22 cellular contexts compared by ENCODE assay signal in the genomic region with DNA sequence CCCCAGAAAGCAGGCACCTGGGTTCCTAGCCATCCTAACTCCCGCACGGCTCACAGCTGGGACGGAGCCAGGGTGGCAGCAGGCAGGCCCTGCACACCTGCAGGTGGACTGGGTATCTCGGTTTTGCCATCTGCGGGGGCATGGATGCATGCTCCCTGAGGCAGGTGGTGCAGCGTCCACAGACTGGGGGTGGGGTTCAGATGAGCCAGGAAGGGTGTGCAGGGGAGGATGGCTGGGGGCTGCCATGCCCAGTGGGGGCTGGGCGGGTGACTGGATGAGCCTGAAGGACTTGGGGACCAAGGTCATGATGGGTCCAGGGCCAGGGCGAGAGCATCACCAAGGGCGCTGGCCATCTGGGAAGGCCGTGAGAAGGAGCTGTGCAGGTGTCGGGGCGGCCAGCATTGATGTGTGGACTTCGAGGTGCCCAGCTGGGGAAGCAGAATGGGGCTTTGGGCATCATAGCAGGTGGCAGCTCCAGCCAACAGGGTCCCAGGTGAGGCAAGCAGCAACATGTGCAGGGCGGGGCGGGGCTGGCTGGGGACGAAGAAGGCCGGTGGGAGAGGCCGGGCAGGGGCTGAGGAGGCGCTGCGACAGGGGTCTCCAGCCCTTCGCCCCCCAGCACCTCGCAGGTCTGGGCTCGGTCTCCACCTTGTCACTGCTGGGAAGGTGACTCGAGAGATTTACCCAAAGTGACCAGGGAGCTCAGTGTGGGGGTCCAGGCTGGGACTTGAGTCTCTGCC. TPM values are rescaled to one million over a fixed set of nuclear protein-coding genes. Genes with fewer than 3 reads are reported as not detected.
DNase-seq lines count a peak whose midpoint lies in the region; ATAC-seq and TF ChIP-seq lines count a peak whose summit lies in the region.
"Had no signal": no experiment of that assay in that cellular context is flagged by ENCODE, and none has a peak within 500 bp of the region (broad histone marks: within the 10 kb centered on the region; RNA-seq: fewer than 3 reads in every experiment).

No MANE protein-coding gene starts in this region.

- H3K4me3 ChIP-seq in osteoblast (ENCODE audit: insufficient read depth, low read length) = no peak overlapping the region

- no peak overlapping the region for H2BK120ac ChIP-seq in H9 (ENCODE audit: low read depth, low read length, poor library complexity, severe bottlenecking)

- H3K4me3 Mint-ChIP-seq in H9 = no peak overlapping the region
- H3K4me3 Mint-ChIP-seq: CD14-positive monocyte; CD8-positive, alpha-beta memory T cell had no signal

- H3K4ac ChIP-seq in H9 (ENCODE audit: low read depth, low read length) = no peak overlapping the region

- no peaks in the 10 kb centered on the region for H3K27me3 ChIP-seq in H9 (ENCODE audit: insufficient read depth, low read length)
- no peaks in the 10 kb centered on the region for H3K27me3 ChIP-seq in osteoblast (ENCODE audit: insufficient read depth, low read length)

- H3K27ac ChIP-seq in H9 (ENCODE audit: insufficient read length, low read depth, low read length) = no peak overlapping the region
- H3K27ac ChIP-seq in osteoblast (ENCODE audit: low read depth, low read length) = no peak overlapping the region

- no peak overlapping the region for H2BK12ac ChIP-seq in H9 (ENCODE audit: insufficient read length, low read depth, low read length)

- no peak overlapping the region for H2BK20ac ChIP-seq in H9 (ENCODE audit: low read depth, low read length, poor library complexity, severe bottlenecking)

- peaks cover 6% of the 10 kb centered on the region for H3K27me3 Mint-ChIP-seq in H9 (ENCODE audit: low read depth)

- no peak overlapping the region for H4K5ac ChIP-seq in H9 (ENCODE audit: insufficient read length, low read depth, low read length)

- H3K18ac ChIP-seq in H9 (ENCODE audit: insufficient read length, low read depth, low read length) = no peak overlapping the region

- H3K9me3 ChIP-seq in H9 (ENCODE audit: control insufficient read depth, low read depth, low read length) (no peaks in the 10 kb centered on the region), osteoblast (ENCODE audit: low read depth, low read length) (no peaks in the 10 kb centered on the region)

- H3K4me2 ChIP-seq in H9 (ENCODE audit: insufficient read depth, insufficient read length, low read length) (no peak overlapping the region), osteoblast (ENCODE audit: insufficient read depth, low read length) (no peak overlapping the region)

- H3K79me2 ChIP-seq in H9 (ENCODE audit: insufficient read depth, low read length) (no peaks in the 10 kb centered on the region), osteoblast (ENCODE audit: insufficient read depth, low read length) (no peaks in the 10 kb centered on the region)

- H3K27ac Mint-ChIP-seq in H9 = no peak overlapping the region
- H3K27ac Mint-ChIP-seq: CD14-positive monocyte; CD8-positive, alpha-beta memory T cell had no signal

- H2AFZ ChIP-seq in H9 (ENCODE audit: low read length) (no peak overlapping the region), osteoblast (ENCODE audit: low read length) (no peak overlapping the region)

- intact Hi-C loops in left ventricle myocardium superior (cut with micrococcal nuclease) = no loop called here

- H2AK5ac ChIP-seq in H9 (ENCODE audit: insufficient read length, low read length) = no peak overlapping the region

- peaks cover 13% of the 10 kb centered on the region in 2 experiments for H3K9me3 Mint-ChIP-seq in H9

- H3K9ac ChIP-seq in H9 (ENCODE audit: extremely low read depth, insufficient read length, low read length) = no peak overlapping the region

- no peak for TF ChIP-seq CTCF in H9 (conservative IDR thresholded peaks at IDR 0.05)
- no peak for TF ChIP-seq CTCF in osteoblast (IDR thresholded peaks at IDR 0.05; ENCODE audit: extremely low read depth, low read depth, low read length)

- H3K36me3 ChIP-seq in osteoblast (ENCODE audit: insufficient read depth, low read length) = no peaks in the 10 kb centered on the region

- H3K4me1 ChIP-seq in H9 (ENCODE audit: insufficient read depth, low read length) = no peaks in the 10 kb centered on the region
- no peaks in the 10 kb centered on the region for H3K4me1 ChIP-seq in osteoblast (ENCODE audit: insufficient read depth, low read length)

- no peak overlapping the region for H2BK15ac ChIP-seq in H9 (ENCODE audit: low read depth, low read length)

- ATAC-seq in left ventricle myocardium superior = no peak
- ATAC-seq: Panc1, SK-N-SH treated with all-trans-retinoic acid at 6 μM for 48 hours had no signal

- H3K23me2 ChIP-seq in H9 (ENCODE audit: insufficient read length, low read depth, low read length, poor library complexity, severe bottlenecking) = no peaks in the 10 kb centered on the region

- H4K20me1 ChIP-seq in H9 (ENCODE audit: control insufficient read depth, insufficient read depth, insufficient read length) (no peaks in the 10 kb centered on the region), osteoblast (ENCODE audit: insufficient read depth, low read length) (no peaks in the 10 kb centered on the region)

- H3K4me1 Mint-ChIP-seq in H9 = peaks cover 0 to 3% of the 10 kb centered on the region in 2 experiments; a peak in 1 of 4 replicates
- H3K4me1 Mint-ChIP-seq: CD14-positive monocyte; CD8-positive, alpha-beta memory T cell had no signal

- H3K23ac ChIP-seq in H9 (ENCODE audit: insufficient read length, low read depth, low read length) = no peak overlapping the region

- H3K79me1 ChIP-seq in H9 (ENCODE audit: insufficient read depth, low read depth, low read length, poor library complexity, severe bottlenecking) = no peaks in the 10 kb centered on the region

- TF ChIP-seq POLR2A in erythroblast (IDR thresholded peaks at IDR 0.05; ENCODE audit: low read length) = no peak

- H4K8ac ChIP-seq in H9 (replicated peaks; ENCODE audit: insufficient read length, low read depth, low read length) = no peak overlapping the region

- DNase-seq in H9 (no peak), NCI-H2171 treated with DMSO at 0.1 percent for 48 hours (lab: John Stamatoyannopoulos, UW) (peak; percentile 77), left ventricle myocardium superior (peak; percentile 23), osteoblast (ENCODE audit: insufficient read length, low spot score, missing footprints) (peak; percentile 9), dermis blood vessel endothelial cell (no peak), erythroblast (lab: John Stamatoyannopoulos, UW) (no peak), islet precursor cell (no peak)
- DNase-seq: DMS 273 treated with DMSO at 0.1 percent for 48 hours, DMS79, EL, GF-D8, KG1, MM.1S, NCI-H1694, NCI-H2029 treated with DMSO at 0.1 percent for 48 hours, NCI-H226, NCI-H510A, NCI-H69 had no signal

- H3K36me3 Mint-ChIP-seq in H9 (ENCODE audit: insufficient read depth in 1 of 3, low read depth in 3 of 3) = peaks cover 0 to 7% (median 2%) of the 10 kb centered on the region in 3 experiments; a peak in 4 of 7 replicates
- H3K36me3 Mint-ChIP-seq: CD14-positive monocyte; CD8-positive, alpha-beta memory T cell had no signal

- WGBS in H9 (ENCODE audit: extremely low coverage, insufficient read length, low lambda C conversion rate) = no CpG with 5 or more reads among the region's 24 CpGs

- no peak overlapping the region for H4K91ac ChIP-seq in H9 (ENCODE audit: insufficient read length, low read depth, low read length)

- no peak overlapping the region for H2BK5ac ChIP-seq in H9 (ENCODE audit: insufficient read length, low read length)

- H3K56ac ChIP-seq in H9 (ENCODE audit: insufficient read length, low read depth, low read length) = no peak overlapping the region

- 0 out of 2 replicates have a peak overlapping the region, but pooled peaks have one; percentile 13 for H3K14ac ChIP-seq in H9 (ENCODE audit: insufficient read depth, low read length)

- no peak overlapping the region for H3T11ph ChIP-seq in H9 (ENCODE audit: low read length)

RNA-seq across cellular contexts. Expression of gene ZNF469, which starts 41.0 kb away (rescaled TPM):
- 4.4 TPM in 2 replicates for total RNA-seq in H9 (2021)
- total RNA-seq in left ventricle myocardium superior = 1.0 TPM
- total RNA-seq in osteoblast = 5.3 and 8.3 TPM in 2 replicates
- total RNA-seq in dermis blood vessel endothelial cell = 0.79 and 1.0 TPM in 2 replicates

Comparison
In these comparisons a context has a peak if more than half of its experiments do, and no peak if none do; other contexts are left out.
1. DNase-seq: peak in NCI-H2171 treated with DMSO at 0.1 percent for 48 hours (single experiment), left ventricle myocardium superior (single experiment) and osteoblast (single experiment); none in H9 (single experiment), dermis blood vessel endothelial cell (single experiment), erythroblast (0 of 2) and islet precursor cell (single experiment).